In the genomic region with DNA sequence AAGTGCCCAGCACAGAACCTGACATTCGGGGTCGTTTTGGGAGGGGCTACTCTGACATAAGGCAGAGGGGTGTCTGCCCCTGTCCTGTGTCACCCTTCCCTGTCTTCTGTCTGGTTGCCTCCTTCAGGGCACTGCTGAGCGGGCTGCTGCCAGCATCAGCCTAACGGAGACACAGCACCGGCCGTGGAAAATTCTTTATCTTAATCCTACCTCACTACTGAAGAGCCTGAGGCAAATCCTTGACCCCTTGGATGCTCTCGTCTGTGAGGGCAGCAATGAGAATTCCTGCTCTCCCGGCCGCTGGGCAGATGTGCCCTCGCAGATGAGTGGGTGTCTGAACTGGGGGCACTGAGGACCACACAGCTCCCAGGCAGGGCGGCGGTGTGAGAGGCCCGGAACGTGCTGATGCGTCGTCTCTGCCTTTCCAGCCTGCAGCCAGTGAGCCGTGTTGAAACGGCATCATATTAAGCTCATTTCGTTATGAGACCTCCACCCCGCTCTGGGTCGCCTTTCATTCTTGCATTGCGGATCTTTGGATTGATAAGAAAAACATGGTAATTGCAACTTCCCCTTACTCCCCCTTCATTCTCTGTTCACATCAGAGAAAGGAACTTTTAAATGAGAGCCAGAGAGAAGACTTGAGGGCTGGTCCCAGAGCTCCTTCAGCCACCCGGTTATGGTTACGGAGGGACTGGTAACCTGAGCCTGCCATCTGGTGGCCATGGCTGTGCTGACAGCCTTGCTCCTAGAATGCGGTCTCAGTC, we compare ENCODE assay signal across 7 cellular contexts.
DNase-seq lines count a peak whose midpoint lies in the region; ATAC-seq and TF ChIP-seq lines count a peak whose summit lies in the region.

No MANE protein-coding gene starts in this region.

- peaks cover 49% of the 10 kb centered on the region for H3K27me3 ChIP-seq in skeletal muscle satellite cell (ENCODE audit: control insufficient read depth, insufficient read depth, low read length)

- peak overlapping the region; percentile 51 to 60 (median 60) for H3K4me3 Mint-ChIP-seq in T-cell

- POLR2A ChIA-PET in T-cell (lab: Charles Lee) = no interaction called here

- peaks cover 43 to 59% of the 10 kb centered on the region in 2 donors for H3K27me3 Mint-ChIP-seq in T-cell

- H3K36me3 Mint-ChIP-seq in T-cell = no peaks in the 10 kb centered on the region

- TF ChIP-seq CTCF in GM12875 (IDR thresholded peaks at IDR 0.05; ENCODE audit: borderline replicate concordance, insufficient read depth, low read depth, low read length) = peak; percentile 90

- no peak overlapping the region for H3K27ac Mint-ChIP-seq in T-cell

- peak overlapping the region; percentile 65 for H3K4me2 ChIP-seq in skeletal muscle satellite cell (ENCODE audit: low read length)

- DNase-seq in NCI-H1092 (lab: John Stamatoyannopoulos, UW) (peak; percentile 51), T-cell (peak; percentile 7 to 62 (median 44)), astrocyte of the hippocampus (ENCODE audit: low read depth, low spot score) (peak; percentile 87), iPS DF 4.7 (ENCODE audit: extremely low read depth, low spot score) (peak; percentile 88)

- no peaks in the 10 kb centered on the region for H3K9me3 Mint-ChIP-seq in T-cell

- H3K4me3 ChIP-seq in GM12875 (ENCODE audit: low read depth, low read length) = no peak overlapping the region
- H3K4me3 ChIP-seq in skeletal muscle satellite cell (ENCODE audit: low read length) = peak overlapping the region; percentile 49

- H3K9ac ChIP-seq in skeletal muscle satellite cell (ENCODE audit: low read depth, low read length) = no peak overlapping the region

- peak; percentile 92 for ATAC-seq in HG02678 (IDR thresholded peaks at IDR 0.05; ENCODE audit: unreplicated experiment)
- ATAC-seq in T-cell (replicated peaks in 1 of 4) = peak; percentile 78 to 88 (median 83)

- H3K4me1 Mint-ChIP-seq in T-cell = peaks cover 9 to 12% (median 11%) of the 10 kb centered on the region in 3 donors

- no peaks in the 10 kb centered on the region for H3K36me3 ChIP-seq in skeletal muscle satellite cell (ENCODE audit: insufficient read depth, low read length)

- no peaks in the 10 kb centered on the region for H3K4me1 ChIP-seq in skeletal muscle satellite cell (ENCODE audit: control insufficient read depth, insufficient read depth, low read length)

- CTCF ChIA-PET in T-cell (lab: Charles Lee) = interaction anchor here (0.6 to 1.7 kb wide), 20 partner anchors 8 to 548 kb away, joined by 3 to 24 read pairs (median 4); partner anchors contain the start of gene FOXD2 (in 2 of the 2)

- H3K9me3 ChIP-seq in skeletal muscle satellite cell (replicated peaks; ENCODE audit: low read length) = no peaks in the 10 kb centered on the region
